ENCODE assay signal across 33 cellular contexts in genomic region chr14:24597403-24597802, GRCh38. TPM values are rescaled to one million over a fixed set of nuclear protein-coding genes. Genes with fewer than 3 reads are reported as not detected.
"Had no signal": no experiment of that assay in that cellular context is flagged by ENCODE, and none has a peak within 500 bp of the region (broad histone marks: within the 10 kb centered on the region; RNA-seq: fewer than 3 reads in every experiment).

No MANE protein-coding gene starts in this region.

- H3K9me3 ChIP-seq: adrenal gland, ovary, prostate gland had no signal

- DNase-seq: activated CD4-positive, alpha-beta T cell treated with anti-CD3 and anti-CD28 coated beads for 4 hours; activated CD4-positive, alpha-beta T cell treated with anti-CD3 and anti-CD28 coated beads, Interleukin-2, amount 50 U/mL, for 4 hours; activated naive CD4-positive, alpha-beta T cell; activated T-cell treated with anti-CD3 and anti-CD28 coated beads for 4 hours; activated T-cell treated with anti-CD3 and anti-CD28 coated beads, Interleukin-2, amount 50 U/mL, for 72 hours; adrenal gland; brain microvascular endothelial cell; caudate nucleus; hypothalamus; immature natural killer cell; kidney; left colon; midbrain; naive thymus-derived CD4-positive, alpha-beta T cell; ovary; retina; sigmoid colon; small intestine; stimulated activated CD4-positive, alpha-beta T cell treated with anti-CD3 and anti-CD28 coated beads, Interleukin-4, amount 100 ng/mL, for 24 hours; stomach had no signal

- H3K36me3 ChIP-seq: adrenal gland, ascending aorta, brain microvascular endothelial cell, gastroesophageal sphincter, ovary, prostate gland, sigmoid colon, stomach, tibial nerve had no signal

- H3K4me3 Mint-ChIP-seq: activated T-cell treated with anti-CD3 and anti-CD28 coated beads, Interleukin-2, amount 50 U/mL, for 72 hours; immature natural killer cell; memory B cell; naive thymus-derived CD4-positive, alpha-beta T cell; stimulated activated effector memory CD8-positive, alpha-beta T cell treated with anti-CD3 and anti-CD28 coated beads, Interleukin-12 subunit alpha, Interleukin-12 subunit beta, amount 100 ng/mL, for 72 hours had no signal

- H3K4me3 ChIP-seq: adrenal gland, ascending aorta, gastroesophageal sphincter, ovary, prostate gland, sigmoid colon, stomach, tibial nerve had no signal

- H3K4me1 ChIP-seq: adrenal gland, ascending aorta, gastroesophageal sphincter, prostate gland, sigmoid colon, stomach, tibial nerve had no signal

- H3K27me3 ChIP-seq: adrenal gland, ascending aorta, brain microvascular endothelial cell, gastroesophageal sphincter, ovary, sigmoid colon, stomach, tibial nerve had no signal

- H3K36me3 Mint-ChIP-seq: stimulated activated effector memory CD8-positive, alpha-beta T cell treated with anti-CD3 and anti-CD28 coated beads, Interleukin-12 subunit alpha, Interleukin-12 subunit beta, amount 100 ng/mL, for 72 hours had no signal

- H3K4me1 Mint-ChIP-seq: immature natural killer cell; memory B cell; stimulated activated effector memory CD8-positive, alpha-beta T cell treated with anti-CD3 and anti-CD28 coated beads, Interleukin-12 subunit alpha, Interleukin-12 subunit beta, amount 100 ng/mL, for 72 hours had no signal

- H3K27ac ChIP-seq: adrenal gland, ascending aorta, brain microvascular endothelial cell, gastroesophageal sphincter, ovary, prostate gland, sigmoid colon, stomach, tibial nerve had no signal

- ATAC-seq: activated naive CD4-positive, alpha-beta T cell treated with anti-CD3 and anti-CD28 coated beads, Interleukin-2, amount 50 U/mL, for 72 hours; activated T-cell treated with anti-CD3 and anti-CD28 coated beads, Interleukin-2, amount 50 U/mL, for 72 hours; gastroesophageal sphincter; left colon; naive thymus-derived CD4-positive, alpha-beta T cell; stimulated activated effector memory CD8-positive, alpha-beta T cell treated with anti-CD3 and anti-CD28 coated beads, Interleukin-12 subunit alpha, Interleukin-12 subunit beta, amount 100 ng/mL, for 72 hours had no signal

- H3K27ac Mint-ChIP-seq: activated naive CD4-positive, alpha-beta T cell treated with anti-CD3 and anti-CD28 coated beads, Interleukin-2, amount 50 U/mL, for 72 hours; immature natural killer cell; memory B cell; naive thymus-derived CD4-positive, alpha-beta T cell; stimulated activated effector memory CD8-positive, alpha-beta T cell treated with anti-CD3 and anti-CD28 coated beads, Interleukin-12 subunit alpha, Interleukin-12 subunit beta, amount 100 ng/mL, for 72 hours had no signal

RNA-seq across cellular contexts. Expression of gene GZMH, which starts 12.1 kb away (rescaled TPM):
- total RNA-seq: chondrocyte, endothelial cell of umbilical vein, fibroblast of lung, fibroblast of villous mesenchyme, left colon, temporal lobe, tibial nerve had no signal

RNA-seq across cellular contexts. Expression of gene CTSG, which starts 21.4 kb away (rescaled TPM):
- total RNA-seq: activated T-cell treated with anti-CD3 and anti-CD28 coated beads, Interleukin-2, amount 50 U/mL, for 72 hours; ascending aorta; chondrocyte; endothelial cell of umbilical vein; fibroblast of lung; fibroblast of villous mesenchyme; T-helper 1 cell treated with Interleukin-12 subunit alpha and Interleukin-12 subunit beta and Interleukin-4 antibody, amounts not matched to agents 30 ng/mL and 1 ng/mL, for 36 hours had no signal

RNA-seq across cellular contexts. Expression of gene GZMB, which starts 36.6 kb away (rescaled TPM):
- total RNA-seq: ascending aorta, chondrocyte, endothelial cell of umbilical vein, fibroblast of lung, fibroblast of villous mesenchyme, temporal lobe had no signal
